8 cellular contexts compared by ENCODE assay signal in the genomic region with DNA sequence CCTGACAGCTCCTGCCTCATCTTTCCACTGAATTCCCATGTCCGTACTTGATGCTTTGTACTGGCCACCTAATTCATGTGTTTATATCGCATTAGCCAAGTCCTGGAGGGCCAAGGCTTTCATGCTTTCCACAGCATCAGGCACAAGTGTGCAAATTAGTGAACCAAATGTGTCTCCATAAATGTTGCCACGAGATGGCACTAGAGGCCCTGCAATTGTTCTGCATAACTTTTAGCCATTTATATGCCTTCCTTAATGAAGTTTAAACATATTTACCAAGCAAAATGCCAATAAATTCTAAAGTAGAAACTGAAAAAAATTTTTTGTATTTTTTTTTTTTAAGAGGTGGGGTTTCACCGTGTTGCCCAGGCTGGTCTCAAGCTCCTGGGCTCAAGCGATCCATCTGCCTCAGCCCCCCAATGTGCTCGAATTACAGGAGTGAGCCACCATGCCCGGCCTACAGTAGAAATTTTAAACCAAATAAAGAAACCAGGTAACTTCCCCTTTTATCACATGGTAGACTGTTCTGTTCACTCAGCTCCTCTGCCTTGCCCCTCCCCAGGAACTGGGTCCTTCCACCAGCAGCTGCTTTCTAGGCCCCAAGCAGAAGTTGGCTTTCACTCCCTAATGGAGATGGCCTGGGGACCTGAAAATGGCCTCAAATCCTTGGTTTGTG. TPM values are rescaled to one million over a fixed set of nuclear protein-coding genes. Genes with fewer than 3 reads are reported as not detected.
DNase-seq lines count a peak whose midpoint lies in the region; TF ChIP-seq lines count a peak whose summit lies in the region.

No MANE protein-coding gene starts in this region.

- peaks cover 39% of the 10 kb centered on the region for H3K36me3 ChIP-seq in OCI-LY7 (ENCODE audit: insufficient read depth, low read length)

- POLR2A ChIA-PET in HEK293T (lab: Yijun Ruan, JAX): no interaction called here
- POLR2A ChIA-PET in OCI-LY7 (lab: Charles Lee): interaction anchor here (1.5 kb wide), 1 partner anchor 10 kb away, joined by 4 read pairs; no protein-coding TSS in a partner anchor

- peaks cover 14% of the 10 kb centered on the region; the same call in 1 of the 2 replicates for H4K20me1 ChIP-seq in OCI-LY7 (ENCODE audit: insufficient read depth, low read length)

- H3K4me3 ChIP-seq in OCI-LY7 (ENCODE audit: low read depth, low read length, poor library complexity, severe bottlenecking): no peak overlapping the region

- peak overlapping the region; percentile 46 for H3K4me2 ChIP-seq in OCI-LY7 (ENCODE audit: low read length)

- no peaks in the 10 kb centered on the region for H3K9me3 ChIP-seq in OCI-LY7 (ENCODE audit: low read length)

- H3K79me2 ChIP-seq in OCI-LY7 (ENCODE audit: insufficient read depth, low read depth, low read length): no peaks in the 10 kb centered on the region

- intact Hi-C loops in OCI-LY7 (cut with micrococcal nuclease; ENCODE audit: unreplicated experiment) (loop anchor here (1.0 to 2.0 kb wide), 2 partner anchors 113 to 166 kb away; no protein-coding TSS in a partner anchor), posterior cingulate gyrus (cut with DNase I) (loop anchor here (5.0 kb wide), 3 partner anchors 39 to 454 kb away; partner anchors contain the start of gene CLPB)

- TF ChIP-seq CTCF in OCI-LY7 (conservative IDR thresholded peaks at IDR 0.05; ENCODE audit: low read length): peak; percentile 92

- peaks cover 17% of the 10 kb centered on the region for H3K4me1 ChIP-seq in OCI-LY7 (ENCODE audit: insufficient read depth, low read length, poor library complexity, severe bottlenecking)

- DNase-seq in COR-L47 (lab: John Stamatoyannopoulos, UW) (peak; percentile 29), HEK293T (ENCODE audit: extremely low spot score) (peak; percentile 48), OCI-LY7 (ENCODE audit: low spot score) (peak; percentile 77), germinal center (ENCODE audit: low spot score) (peak; percentile 78), posterior cingulate gyrus (peak in 6 of 10 donors; percentile 19 to 86 (median 63)), NCI-H524 treated with DMSO at 0.1 percent for 48 hours (lab: John Stamatoyannopoulos, UW) (no peak), NCI-H226 (no peak)
- DNase-seq in activated effector memory CD4-positive, alpha-beta T cell treated with Interleukin-2 at 50 U/mL for 16 hours: peak; percentile 12

- no TSS peak for BruUV-seq in OCI-LY7 (replicated peaks; lab: Mats Ljungman, UMichigan)

- H3K9me2 ChIP-seq in OCI-LY7 (ENCODE audit: insufficient read depth, low read length): no peaks in the 10 kb centered on the region

- CTCF ChIA-PET in HEK293T (lab: Yijun Ruan, JAX) (interaction anchor here (0.6 to 1.8 kb wide), 7 partner anchors 10 to 453 kb away, joined by 3 to 6 read pairs (median 3); no protein-coding TSS in a partner anchor), OCI-LY7 (lab: Charles Lee; ENCODE audit: unreplicated experiment) (interaction anchor here (1.2 to 1.4 kb wide), 2 partner anchors 38 to 49 kb away, joined by 3 to 4 read pairs; partner anchors contain the start of genes RNF121 and XNDC1N)

- no peak overlapping the region for H2AFZ ChIP-seq in OCI-LY7 (ENCODE audit: low read length)

- H3K27ac ChIP-seq in OCI-LY7 (ENCODE audit: low read depth, low read length, poor library complexity, severe bottlenecking): peak overlapping the region; percentile 55

TF ChIP-seq in HEK293T, 16 proteins besides CTCF, POLR2A, EP300 and RAD21:
- TF ChIP-seq L3MBTL2 (conservative IDR thresholded peaks at IDR 0.05) (no peak), NFRKB (IDR thresholded peaks at IDR 0.05) (no peak), PKNOX1 (IDR thresholded peaks at IDR 0.05) (no peak), LEF1 (IDR thresholded peaks at IDR 0.05; ENCODE audit: borderline replicate concordance) (no peak), BHLHE40 (IDR thresholded peaks at IDR 0.05; ENCODE audit: borderline replicate concordance) (no peak), ELF4 (IDR thresholded peaks at IDR 0.05) (no peak), ZNF384 (IDR thresholded peaks at IDR 0.05) (no peak), CTBP1 (IDR thresholded peaks at IDR 0.05; ENCODE audit: borderline replicate concordance) (no peak), SP1 (IDR thresholded peaks at IDR 0.05) (no peak), ARNT (IDR thresholded peaks at IDR 0.05) (no peak), TARDBP (IDR thresholded peaks at IDR 0.05) (no peak), SUZ12 (IDR thresholded peaks at IDR 0.05) (no peak), FOXM1 (IDR thresholded peaks at IDR 0.05; ENCODE audit: borderline replicate concordance) (no peak), FOXA1 (IDR thresholded peaks at IDR 0.05) (no peak), HDGF (IDR thresholded peaks at IDR 0.05; ENCODE audit: borderline replicate concordance) (no peak), FOXK2 (IDR thresholded peaks at IDR 0.05) (no peak)

RNA-seq across cellular contexts. Expression of gene IL18BP, which starts 20.8 kb away (rescaled TPM):
- 4.2 and 5.7 TPM in 2 replicates for total RNA-seq in OCI-LY7 (2014; rRNA removed; shearing (Covaris generic))
- 10.3 and 12.4 TPM in 2 replicates for total RNA-seq in OCI-LY7 (2022)

RNA-seq across cellular contexts. Expression of gene RNF121, which starts 49.0 kb away (rescaled TPM):
- total RNA-seq in OCI-LY7 (2014; rRNA removed; shearing (Covaris generic)): 17.6 and 24.6 TPM in 2 replicates
- total RNA-seq in OCI-LY7 (2022): 28.1 and 28.5 TPM in 2 replicates

RNA-seq across cellular contexts. Expression of gene XNDC1N, which starts 49.5 kb away (rescaled TPM):
- 32.2 and 33.3 TPM in 2 replicates for total RNA-seq in OCI-LY7 (2014; rRNA removed; shearing (Covaris generic))
- 33.4 and 37.0 TPM in 2 replicates for total RNA-seq in OCI-LY7 (2022)

Comparison
In these comparisons a context has a peak if more than half of its experiments do, and no peak if none do; other contexts are left out.
1. DNase-seq: peak in COR-L47 (single experiment), HEK293T (single experiment), OCI-LY7 (single experiment), activated effector memory CD4-positive, alpha-beta T cell treated with Interleukin-2 at 50 U/mL for 16 hours (single experiment), germinal center (single experiment) and posterior cingulate gyrus (6 of 10); none in NCI-H524 treated with DMSO at 0.1 percent for 48 hours (single experiment) and NCI-H226 (single experiment).